11 cellular contexts compared by ENCODE assay signal in genomic region chr16:87636741-87637140, GRCh38. TPM values are rescaled to one million over a fixed set of nuclear protein-coding genes. Genes with fewer than 3 reads are reported as not detected.
DNase-seq lines count a peak whose midpoint lies in the region; ATAC-seq, FAIRE-seq and TF ChIP-seq lines count a peak whose summit lies in the region.
"Had no signal": no experiment of that assay in that cellular context is flagged by ENCODE, and none has a peak within 500 bp of the region (broad histone marks: within the 10 kb centered on the region; RNA-seq: fewer than 3 reads in every experiment).

No MANE protein-coding gene starts in this region.

- H3K56ac ChIP-seq in IMR-90 (ENCODE audit: extremely low read depth, insufficient read depth, low read length) = no peak overlapping the region

- POLR2A ChIA-PET in CD4-positive, alpha-beta memory T cell (lab: Charles Lee; ENCODE audit: partially characterized antibody) = interaction anchor here (1.0 kb wide), 1 partner anchor 242 kb away, joined by 4 read pairs; no protein-coding TSS in a partner anchor
- POLR2A ChIA-PET in IMR-90 (lab: Charles Lee; ENCODE audit: unreplicated experiment) = no interaction called here

- H3K27ac Mint-ChIP-seq in CD4-positive, alpha-beta memory T cell = peak overlapping the region in 3 of 7 donors; percentile 65 to 85 (median 77)
- peak overlapping the region; percentile 66 for H3K27ac Mint-ChIP-seq in astrocyte (ENCODE audit: unreplicated experiment)
- H3K27ac Mint-ChIP-seq in natural killer cell treated with Interleukin-12 subunit alpha and Interleukin-12 subunit beta and Interleukin-15 and Interleukin-18, amount 100 ng/mL, for 72 hours = no peak overlapping the region
- H3K27ac Mint-ChIP-seq: activated T-helper 1 cell treated with anti-CD3 and anti-CD28 coated beads, Interleukin-12 subunit alpha, Interleukin-12 subunit beta, Interleukin-2, Interleukin-4 antibody, amounts not matched to agents 30 ng/mL and 10 ng/mL and 1 ng/mL, durations not matched to agents 14 hours and 24 hours and 36 hours had no signal

- no peak overlapping the region for H4K91ac ChIP-seq in IMR-90 (ENCODE audit: insufficient read depth, low read depth, low read length)

- 82% methylated on average over 19 of the region's 22 CpGs; no CpG with 5 or more reads in 1 of the 2 experiments for WGBS in IMR-90 (ENCODE audit: extremely low coverage in 2 of 2, insufficient read length in 1 of 2), 2 experiments

- intact Hi-C loops in CD4-positive, alpha-beta memory T cell (cut with micrococcal nuclease) = loop anchor here (1.0 to 5.0 kb wide), 3 partner anchors 133 to 242 kb away; partner anchors contain the start of gene ZCCHC14
- intact Hi-C loops in IMR-90 (cut with micrococcal nuclease) = loop anchor here (1.0 to 10.0 kb wide), 5 partner anchors 48 to 1072 kb away; partner anchors contain the start of genes C16orf95 and FOXC2

- TF ChIP-seq POLR2A in IMR-90 (IDR thresholded peaks at IDR 0.05; ENCODE audit: low read depth, low read length) = no peak

- no peak for TF ChIP-seq RAD21 in IMR-90 (IDR thresholded peaks at IDR 0.05; ENCODE audit: low read length)

- FAIRE-seq in astrocyte (lab: Jason Lieb, UNC) = no peak
- FAIRE-seq: GM12892 had no signal

- DNase-seq in CD4-positive, alpha-beta memory T cell = no peak
- no peak for DNase-seq in IMR-90
- DNase-seq in astrocyte (ENCODE audit: low read depth) = no peak
- no peak for DNase-seq in natural killer cell treated with Interleukin-12 subunit alpha and Interleukin-12 subunit beta and Interleukin-15 and Interleukin-18, amount 100 ng/mL, for 72 hours (ENCODE audit: low spot score)
- no peak for DNase-seq in pons (ENCODE audit: low spot score)
- no peak for DNase-seq in NCI-H187 (lab: John Stamatoyannopoulos, UW)
- no peak for DNase-seq in NCI-H1436 treated with DMSO at 0.1 percent for 48 hours (lab: John Stamatoyannopoulos, UW)

- H3K79me1 ChIP-seq in IMR-90 (ENCODE audit: low read depth in 1 of 2, low read length in 2 of 2) = no peaks in the 10 kb centered on the region

- CTCF ChIA-PET in CD4-positive, alpha-beta memory T cell (lab: Charles Lee; ENCODE audit: partially characterized antibody) = interaction anchor here (0.5 to 3.4 kb wide), 31 partner anchors 9 to 1087 kb away, joined by 3 to 27 read pairs (median 5); partner anchors contain the start of genes C16orf95 and KLHDC4
- CTCF ChIA-PET in IMR-90 (lab: Yijun Ruan, JAX) = interaction anchor here (0.7 to 2.8 kb wide), 13 partner anchors 9 to 248 kb away, joined by 3 to 10 read pairs (median 4); no protein-coding TSS in a partner anchor

- H2BK120ac ChIP-seq in IMR-90 (ENCODE audit: low read depth, low read length) = no peak overlapping the region

- H3K4ac ChIP-seq in IMR-90 (ENCODE audit: low read depth, low read length) = no peak overlapping the region

- no peak overlapping the region; the same call in 1 of the 2 replicates for H3K4me2 ChIP-seq in IMR-90 (ENCODE audit: low read depth, low read length)
- H3K4me2 ChIP-seq in astrocyte (ENCODE audit: low read length) = peak overlapping the region; percentile 79

- no peak; the same call in 1 of the 2 replicates for ATAC-seq in IMR-90 (ENCODE audit: low read depth)
- ATAC-seq in natural killer cell treated with Interleukin-12 subunit alpha and Interleukin-12 subunit beta and Interleukin-15 and Interleukin-18, amount 100 ng/mL, for 72 hours = peak in 1 of 2 donors; percentile 0

- no peak overlapping the region for H2AK5ac ChIP-seq in IMR-90 (ENCODE audit: low read depth, low read length)

- no peaks in the 10 kb centered on the region for H3K27me3 ChIP-seq in CD4-positive, alpha-beta memory T cell (ENCODE audit: insufficient read depth, low read length)
- H3K27me3 ChIP-seq in IMR-90 (ENCODE audit: control insufficient read depth, insufficient read depth, low read length) = peaks cover 40% of the 10 kb centered on the region
- peaks cover 10% of the 10 kb centered on the region for H3K27me3 ChIP-seq in astrocyte (ENCODE audit: insufficient read depth, low read length)

- H3K9me3 Mint-ChIP-seq in CD4-positive, alpha-beta memory T cell = peaks cover 0 to 6% (median 1%) of the 10 kb centered on the region in 8 donors
- H3K9me3 Mint-ChIP-seq in astrocyte (ENCODE audit: unreplicated experiment) = no peaks in the 10 kb centered on the region
- H3K9me3 Mint-ChIP-seq in natural killer cell treated with Interleukin-12 subunit alpha and Interleukin-12 subunit beta and Interleukin-15 and Interleukin-18, amount 100 ng/mL, for 72 hours = no peaks in the 10 kb centered on the region
- H3K9me3 Mint-ChIP-seq: activated T-helper 1 cell treated with anti-CD3 and anti-CD28 coated beads, Interleukin-12 subunit alpha, Interleukin-12 subunit beta, Interleukin-2, Interleukin-4 antibody, amounts not matched to agents 30 ng/mL and 10 ng/mL and 1 ng/mL, durations not matched to agents 14 hours and 24 hours and 36 hours had no signal

- no peak for TF ChIP-seq CTCF in IMR-90 (conservative IDR thresholded peaks at IDR 0.05; ENCODE audit: low read depth, low read length)
- TF ChIP-seq CTCF in astrocyte (IDR thresholded peaks at IDR 0.05; ENCODE audit: insufficient read depth, low read depth, low read length) = no peak

- no peaks in the 10 kb centered on the region for H3K9me1 ChIP-seq in IMR-90 (ENCODE audit: insufficient read depth, low read length)

- no peak overlapping the region for H2BK20ac ChIP-seq in IMR-90 (ENCODE audit: low read depth, low read length)

- no peak overlapping the region for H3K27ac ChIP-seq in CD4-positive, alpha-beta memory T cell (ENCODE audit: low read depth, low read length)
- no peak overlapping the region for H3K27ac ChIP-seq in IMR-90 (ENCODE audit: insufficient read depth, low read length)
- no peak overlapping the region for H3K27ac ChIP-seq in astrocyte (ENCODE audit: low read depth, low read length)
- H3K27ac ChIP-seq: suprapubic skin, VCaP had no signal

- peaks cover 4 to 21% (median 11%) of the 10 kb centered on the region in 4 donors for H3K4me1 Mint-ChIP-seq in CD4-positive, alpha-beta memory T cell
- no peaks in the 10 kb centered on the region for H3K4me1 Mint-ChIP-seq in astrocyte (ENCODE audit: low read depth, unreplicated experiment)
- H3K4me1 Mint-ChIP-seq in natural killer cell treated with Interleukin-12 subunit alpha and Interleukin-12 subunit beta and Interleukin-15 and Interleukin-18, amount 100 ng/mL, for 72 hours (ENCODE audit: low read depth in 2 of 2) = peaks cover 8 to 10% of the 10 kb centered on the region in 2 donors

- H3K9me3 ChIP-seq in CD4-positive, alpha-beta memory T cell (ENCODE audit: control insufficient read depth in 1 of 2, low read length in 2 of 2) = no peaks in the 10 kb centered on the region
- H3K9me3 ChIP-seq in IMR-90 (ENCODE audit: control insufficient read depth, insufficient read depth, low read length) (no peaks in the 10 kb centered on the region), astrocyte (ENCODE audit: insufficient read depth, low read depth, low read length) (no peaks in the 10 kb centered on the region)
- H3K9me3 ChIP-seq: suprapubic skin had no signal

- H4K5ac ChIP-seq in IMR-90 (ENCODE audit: low read depth, low read length) = no peak overlapping the region

- H3K9ac ChIP-seq in IMR-90 (ENCODE audit: low read depth, low read length) = no peak overlapping the region
- no peak overlapping the region for H3K9ac ChIP-seq in astrocyte (ENCODE audit: low read length)

- H3K27me3 Mint-ChIP-seq in CD4-positive, alpha-beta memory T cell = peaks cover 0 to 1% of the 10 kb centered on the region in 2 donors
- peaks cover 24% of the 10 kb centered on the region for H3K27me3 Mint-ChIP-seq in astrocyte (ENCODE audit: low read depth, unreplicated experiment)
- H3K27me3 Mint-ChIP-seq in natural killer cell treated with Interleukin-12 subunit alpha and Interleukin-12 subunit beta and Interleukin-15 and Interleukin-18, amount 100 ng/mL, for 72 hours = peaks cover 9 to 10% of the 10 kb centered on the region in 2 donors

- no peaks in the 10 kb centered on the region for H4K20me1 ChIP-seq in IMR-90 (ENCODE audit: insufficient read depth, low read length)
- H4K20me1 ChIP-seq in astrocyte (ENCODE audit: insufficient read depth, low read length) = no peaks in the 10 kb centered on the region

- dilution Hi-C loops in IMR-90 (cut with HindIII; ENCODE audit: low sequenced_read_pairs, unreplicated experiment) = no loop called here

- peak overlapping the region in 6 of 8 donors; percentile 84 to 95 (median 88) for H3K4me3 Mint-ChIP-seq in CD4-positive, alpha-beta memory T cell
- no peak overlapping the region for H3K4me3 Mint-ChIP-seq in astrocyte (ENCODE audit: unreplicated experiment)
- peak overlapping the region; percentile 77 for H3K4me3 Mint-ChIP-seq in natural killer cell treated with Interleukin-12 subunit alpha and Interleukin-12 subunit beta and Interleukin-15 and Interleukin-18, amount 100 ng/mL, for 72 hours

- no peaks in the 10 kb centered on the region for H3K36me3 Mint-ChIP-seq in CD4-positive, alpha-beta memory T cell
- peaks cover 5% of the 10 kb centered on the region for H3K36me3 Mint-ChIP-seq in astrocyte (ENCODE audit: low read depth, unreplicated experiment)
- no peaks in the 10 kb centered on the region for H3K36me3 Mint-ChIP-seq in natural killer cell treated with Interleukin-12 subunit alpha and Interleukin-12 subunit beta and Interleukin-15 and Interleukin-18, amount 100 ng/mL, for 72 hours

- H3K18ac ChIP-seq in IMR-90 (ENCODE audit: low read depth, low read length) = no peak overlapping the region

- no peak overlapping the region for H3K14ac ChIP-seq in IMR-90 (replicated peaks; ENCODE audit: low read depth, low read length)

- no peak overlapping the region for H4K8ac ChIP-seq in IMR-90 (ENCODE audit: low read depth in 2 of 2, low read length in 2 of 2)

- peak overlapping the region; percentile 79 for H2AFZ ChIP-seq in IMR-90 (replicated peaks; ENCODE audit: low read length, poor library complexity)
- H2AFZ ChIP-seq in astrocyte (ENCODE audit: low read depth, low read length) = peak overlapping the region; percentile 71

- in situ Hi-C loops in IMR-90 (cut with MboI; ENCODE audit: low sequenced_read_pairs) = loop anchor here (5.0 to 10.0 kb wide), 2 partner anchors 219 to 312 kb away; no protein-coding TSS in a partner anchor

- BruUV-seq in IMR-90 (replicated peaks; lab: Mats Ljungman, UMichigan) = no TSS peak

- H3K4me1 ChIP-seq in CD4-positive, alpha-beta memory T cell (ENCODE audit: insufficient read depth, low read length) = peaks cover 20% of the 10 kb centered on the region
- H3K4me1 ChIP-seq in IMR-90 (ENCODE audit: control insufficient read depth, insufficient read depth, low read length) (no peaks in the 10 kb centered on the region), astrocyte (ENCODE audit: insufficient read depth, low read length) (peaks cover 8% of the 10 kb centered on the region)

- no peak overlapping the region for H2BK15ac ChIP-seq in IMR-90 (ENCODE audit: low read depth, low read length)

- H3K36me3 ChIP-seq in CD4-positive, alpha-beta memory T cell (ENCODE audit: insufficient read depth, low read length) = no peaks in the 10 kb centered on the region
- no peaks in the 10 kb centered on the region for H3K36me3 ChIP-seq in IMR-90 (ENCODE audit: control insufficient read depth, insufficient read depth, low read length)
- H3K36me3 ChIP-seq in astrocyte (ENCODE audit: insufficient read depth, low read length) = no peaks in the 10 kb centered on the region
- H3K36me3 ChIP-seq: suprapubic skin had no signal

- no peak overlapping the region for H2AK9ac ChIP-seq in IMR-90 (replicated peaks; ENCODE audit: low read depth, low read length, poor library complexity)

- H2BK5ac ChIP-seq in IMR-90 (ENCODE audit: low read depth, low read length, poor library complexity, severe bottlenecking) = no peak overlapping the region

- H3K23ac ChIP-seq in IMR-90 (ENCODE audit: low read depth, low read length) = no peak overlapping the region

- H3K4me3 ChIP-seq in CD4-positive, alpha-beta memory T cell (ENCODE audit: low read length in 2 of 2) = no peak overlapping the region
- H3K4me3 ChIP-seq in IMR-90 (ENCODE audit: insufficient read depth, low read depth, low read length) (no peak overlapping the region), astrocyte (ENCODE audit: insufficient read depth, low read depth, low read length) (no peak overlapping the region)

- H3K79me2 ChIP-seq in astrocyte (ENCODE audit: insufficient read depth, low read length) = no peaks in the 10 kb centered on the region

RNA-seq across cellular contexts. Expression of gene JPH3, which starts 34.4 kb away (rescaled TPM):
- under 1 TPM in 1 of 2 experiments, not detected in 1; 0.09 TPM for total RNA-seq in CD4-positive, alpha-beta memory T cell
- not detected for polyA plus RNA-seq in CD4-positive, alpha-beta memory T cell
- total RNA-seq in IMR-90 (2012; rRNA removed) = under 0.01 TPM in 1 of 2 replicates, not detected in the other
- polyA plus RNA-seq in IMR-90 (2012; rRNA removed) = 0.01 and 0.03 TPM in 2 replicates
- polyA plus RNA-seq in IMR-90 (2012; cell fraction: cytosol; rRNA removed) = 0.05 and 0.06 TPM in 2 replicates
- polyA plus RNA-seq in IMR-90 (2012; cell fraction: nucleus; rRNA removed; ENCODE audit: low replicate concordance) = 0.02 and 0.05 TPM in 2 replicates
- 8.6 and 9.3 TPM in 2 replicates for total RNA-seq in astrocyte
- not detected for total RNA-seq in natural killer cell treated with Interleukin-12 subunit alpha and Interleukin-12 subunit beta and Interleukin-15 and Interleukin-18, amount 100 ng/mL, for 72 hours
- total RNA-seq: activated T-helper 1 cell treated with anti-CD3 and anti-CD28 coated beads, Interleukin-12 subunit alpha, Interleukin-12 subunit beta, Interleukin-2, Interleukin-4 antibody, amounts not matched to agents 30 ng/mL and 10 ng/mL and 1 ng/mL, durations not matched to agents 14 hours and 24 hours and 36 hours; suprapubic skin had no signal
